Comparison of ENCODE assay signal across 18 cellular contexts in the genomic region with DNA sequence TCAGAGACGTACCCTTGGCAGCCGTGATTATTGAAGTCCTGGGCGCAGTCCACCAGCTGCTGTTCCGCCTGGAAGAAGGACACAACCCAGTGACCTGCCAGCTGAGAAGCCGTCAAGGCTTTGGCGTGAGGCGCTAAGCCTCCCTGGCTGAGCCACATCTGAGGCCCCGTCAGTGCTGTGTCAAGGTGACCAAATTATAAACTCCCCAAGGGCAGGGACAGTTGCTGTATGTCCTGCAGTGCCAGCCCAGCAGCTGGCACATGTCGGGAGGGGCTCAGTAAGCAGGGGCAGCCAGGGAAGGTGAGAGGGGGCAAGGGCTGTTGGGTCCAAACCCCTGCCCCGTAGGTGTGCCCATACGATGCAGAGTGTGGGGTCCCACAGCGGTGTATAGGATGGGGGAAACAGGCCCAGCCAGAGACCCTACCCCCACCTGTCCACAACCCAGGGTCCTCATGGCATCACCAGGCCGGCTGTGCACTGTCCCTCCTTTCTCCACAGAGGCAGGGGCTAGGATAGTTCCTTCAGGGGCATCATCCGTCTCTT. TPM values are rescaled to one million over a fixed set of nuclear protein-coding genes. Genes with fewer than 3 reads are reported as not detected.
DNase-seq lines count a peak whose midpoint lies in the region; ATAC-seq, FAIRE-seq and TF ChIP-seq lines count a peak whose summit lies in the region.
"Had no signal": no experiment of that assay in that cellular context is flagged by ENCODE, and none has a peak within 500 bp of the region (broad histone marks: within the 10 kb centered on the region; RNA-seq: fewer than 3 reads in every experiment).

No MANE protein-coding gene starts in this region.

- peaks cover 5% of the 10 kb centered on the region for H3K4me1 Mint-ChIP-seq in astrocyte (ENCODE audit: low read depth, unreplicated experiment)
- H3K4me1 Mint-ChIP-seq in stimulated activated naive B cell treated with anti-CD40 and anti-IgM and Interleukin-4, amounts not matched to agents 10 μg/mL and 1 μg/mL and 100 μg/mL, for 72 hours: peaks cover 34 to 44% of the 10 kb centered on the region in 2 donors

- peaks cover 23% of the 10 kb centered on the region for H3K27me3 Mint-ChIP-seq in astrocyte (ENCODE audit: low read depth, unreplicated experiment)
- no peaks in the 10 kb centered on the region for H3K27me3 Mint-ChIP-seq in stimulated activated naive B cell treated with anti-CD40 and anti-IgM and Interleukin-4, amounts not matched to agents 10 μg/mL and 1 μg/mL and 100 μg/mL, for 72 hours
- H3K27me3 Mint-ChIP-seq: T-helper 17 cell had no signal

- H3K9me2 ChIP-seq in PC-3 (replicated peaks; ENCODE audit: low read length): no peaks in the 10 kb centered on the region

- H3K4me2 ChIP-seq in PC-3 (ENCODE audit: low read length) (peak overlapping the region; percentile 65), astrocyte (ENCODE audit: low read length) (peak overlapping the region; percentile 50)

- POLR2A ChIA-PET in PC-3 (lab: Charles Lee; ENCODE audit: unreplicated experiment): no interaction called here

- H3K9me3 Mint-ChIP-seq in astrocyte (ENCODE audit: unreplicated experiment): no peaks in the 10 kb centered on the region
- no peaks in the 10 kb centered on the region for H3K9me3 Mint-ChIP-seq in stimulated activated naive B cell treated with anti-CD40 and anti-IgM and Interleukin-4, amounts not matched to agents 10 μg/mL and 1 μg/mL and 100 μg/mL, for 72 hours
- H3K9me3 Mint-ChIP-seq: WTC11 had no signal

- H3K27ac Mint-ChIP-seq in astrocyte (ENCODE audit: unreplicated experiment): no peak overlapping the region
- H3K27ac Mint-ChIP-seq in stimulated activated naive B cell treated with anti-CD40 and anti-IgM and Interleukin-4, amounts not matched to agents 10 μg/mL and 1 μg/mL and 100 μg/mL, for 72 hours: peak overlapping the region; percentile 56
- H3K27ac Mint-ChIP-seq: WTC11 had no signal

- DNase-seq in PC-3 (no peak), astrocyte (ENCODE audit: low read depth) (no peak), left lung (no peak), DMS79 (lab: John Stamatoyannopoulos, UW) (no peak), ecto neural progenitor cell (ENCODE audit: low spot score) (no peak), C1 segment of cervical spinal cord (lab: John Stamatoyannopoulos, UW) (no peak), DMS79 treated with DMSO at 0.1 percent for 48 hours (lab: John Stamatoyannopoulos, UW) (no peak)
- no peak for DNase-seq in stimulated activated naive B cell treated with anti-CD40 and anti-IgM and Interleukin-4, amounts not matched to agents 10 μg/mL and 1 μg/mL and 100 μg/mL, for 72 hours
- DNase-seq: NCI-H1436, SHP77 treated with DMSO at 0.1 percent for 48 hours, T-helper 17 cell, trophoblast cell had no signal

- H3F3A ChIP-seq in PC-3 (ENCODE audit: low read length, unreplicated experiment): no peaks in the 10 kb centered on the region

- H3K27ac ChIP-seq in PC-3 (ENCODE audit: low read length): peak overlapping the region; percentile 98
- no peak overlapping the region for H3K27ac ChIP-seq in astrocyte (ENCODE audit: low read depth, low read length)
- H3K27ac ChIP-seq in left lung: peak overlapping the region in 1 of 2 donors; percentile 28
- H3K27ac ChIP-seq: parathyroid adenoma had no signal

- CTCF ChIA-PET in PC-3 (lab: Charles Lee): interaction anchor here (0.5 to 0.8 kb wide), 3 partner anchors 15 to 25 kb away, joined by 3 to 8 read pairs (median 3); no protein-coding TSS in a partner anchor

- H3K79me2 ChIP-seq in PC-3 (ENCODE audit: low read length) (no peaks in the 10 kb centered on the region), astrocyte (ENCODE audit: insufficient read depth, low read length) (no peaks in the 10 kb centered on the region)
- H3K79me2 ChIP-seq: parathyroid adenoma had no signal

- H4K20me1 ChIP-seq in PC-3 (ENCODE audit: low read length) (no peaks in the 10 kb centered on the region), astrocyte (ENCODE audit: insufficient read depth, low read length) (peaks cover 10% of the 10 kb centered on the region)

- no peak overlapping the region for H3K4me3 Mint-ChIP-seq in astrocyte (ENCODE audit: unreplicated experiment)
- H3K4me3 Mint-ChIP-seq in stimulated activated naive B cell treated with anti-CD40 and anti-IgM and Interleukin-4, amounts not matched to agents 10 μg/mL and 1 μg/mL and 100 μg/mL, for 72 hours: no peak overlapping the region
- H3K4me3 Mint-ChIP-seq: T-helper 17 cell, WTC11 had no signal

- no peaks in the 10 kb centered on the region for H3K9me3 ChIP-seq in PC-3 (ENCODE audit: low read length)
- H3K9me3 ChIP-seq in astrocyte (ENCODE audit: insufficient read depth, low read depth, low read length): no peaks in the 10 kb centered on the region
- no peaks in the 10 kb centered on the region for H3K9me3 ChIP-seq in left lung
- H3K9me3 ChIP-seq: gastroesophageal sphincter had no signal

- BruUV-seq in PC-3 (replicated peaks; lab: Mats Ljungman, UMichigan): no TSS peak

- H3K4me3 ChIP-seq in PC-3 (ENCODE audit: low read length) (no peak overlapping the region), astrocyte (ENCODE audit: insufficient read depth, low read depth, low read length) (no peak overlapping the region), left lung (no peak overlapping the region)
- H3K4me3 ChIP-seq: gastroesophageal sphincter had no signal

- H3K4me1 ChIP-seq in PC-3 (ENCODE audit: insufficient read depth, low read length) (peaks cover 23% of the 10 kb centered on the region), astrocyte (ENCODE audit: insufficient read depth, low read length) (peaks cover 11% of the 10 kb centered on the region), left lung (peaks cover 0 to 42% of the 10 kb centered on the region in 2 donors)

- H2AFZ ChIP-seq in PC-3 (ENCODE audit: low read length): peak overlapping the region; percentile 52; the same call in 1 of the 2 replicates
- no peak overlapping the region for H2AFZ ChIP-seq in astrocyte (ENCODE audit: low read depth, low read length)
- H2AFZ ChIP-seq: parathyroid adenoma had no signal

- intact Hi-C loops in PC-3 (cut with micrococcal nuclease): loop anchor here (1.0 to 2.0 kb wide), 2 partner anchors 13 to 48 kb away; a partner anchor contains a TSS
- intact Hi-C loops in left lung (cut with DNase I): no loop called here

- H3K27me3 ChIP-seq in PC-3 (ENCODE audit: low read length) (no peaks in the 10 kb centered on the region), astrocyte (ENCODE audit: insufficient read depth, low read length) (no peaks in the 10 kb centered on the region), left lung (no peaks in the 10 kb centered on the region)
- H3K27me3 ChIP-seq: gastroesophageal sphincter had no signal

- H3K36me3 ChIP-seq in PC-3 (ENCODE audit: low read depth, low read length) (no peaks in the 10 kb centered on the region; the same call in none of the 2 replicates), astrocyte (ENCODE audit: insufficient read depth, low read length) (no peaks in the 10 kb centered on the region), left lung (peaks cover 0 to 100% of the 10 kb centered on the region in 2 donors)

- TF ChIP-seq CTCF in PC-3 (conservative IDR thresholded peaks at IDR 0.05; ENCODE audit: low read depth, low read length) (no peak), astrocyte (IDR thresholded peaks at IDR 0.05; ENCODE audit: insufficient read depth, low read depth, low read length) (no peak), left lung (IDR thresholded peaks at IDR 0.05) (no peak)

- ATAC-seq in PC-3 (peak; percentile 7), left lung (peak; percentile 1)
- no peak for ATAC-seq in stimulated activated naive B cell treated with anti-CD40 and anti-IgM and Interleukin-4, amounts not matched to agents 10 μg/mL and 1 μg/mL and 100 μg/mL, for 72 hours (replicated peaks)
- ATAC-seq: T-helper 17 cell, WTC11 had no signal

- H3K36me3 Mint-ChIP-seq in astrocyte (ENCODE audit: low read depth, unreplicated experiment): peaks cover 8% of the 10 kb centered on the region
- peaks cover 72 to 73% of the 10 kb centered on the region in 2 donors for H3K36me3 Mint-ChIP-seq in stimulated activated naive B cell treated with anti-CD40 and anti-IgM and Interleukin-4, amounts not matched to agents 10 μg/mL and 1 μg/mL and 100 μg/mL, for 72 hours

- H3K9ac ChIP-seq in PC-3 (ENCODE audit: low read length) (peak overlapping the region; percentile 76), astrocyte (ENCODE audit: low read length) (no peak overlapping the region)
- H3K9ac ChIP-seq: parathyroid adenoma had no signal

- no peak for FAIRE-seq in astrocyte (lab: Jason Lieb, UNC)
- FAIRE-seq: endothelial cell of umbilical vein, GM18507, GM19239 had no signal

RNA-seq across cellular contexts. Expression of a gene that starts 13.3 kb away (rescaled TPM):
- total RNA-seq in PC-3 (2014; rRNA removed): 136 and 146 TPM in 2 replicates
- total RNA-seq in astrocyte: 4.1 and 5.7 TPM in 2 replicates
- 1,000 to 10,000 TPM; 1,132 to 1,298 TPM for total RNA-seq in left lung

RNA-seq across cellular contexts. Expression of a gene that starts 58.8 kb away (rescaled TPM):
- total RNA-seq in PC-3 (2014; rRNA removed) (210 and 216 TPM in 2 replicates), astrocyte (398 and 411 TPM in 2 replicates), left lung (100 to 1,000 TPM; 262 to 269 TPM)

Comparison
In these comparisons a context has a peak if more than half of its experiments do, and no peak if none do; other contexts are left out.
1. ATAC-seq: peak in PC-3 (single experiment) and left lung (single experiment); none in stimulated activated naive B cell treated with anti-CD40 and anti-IgM and Interleukin-4, amounts not matched to agents 10 μg/mL and 1 μg/mL and 100 μg/mL, for 72 hours (0 of 2).
2. RNA of a gene that starts 13.3 kb away (total RNA-seq): 1,132 to 1,298 TPM in left lung and 136 to 146 TPM in PC-3; 4.1 to 5.7 TPM in astrocyte; every median in the first group is over 10 times any median in the second.